ENCODE assay signal across 26 cellular contexts in genomic region chr16:75374388-75374787, GRCh38.
"Had no signal": no experiment of that assay in that cellular context is flagged by ENCODE, and none has a peak within 500 bp of the region (broad histone marks: within the 10 kb centered on the region; RNA-seq: fewer than 3 reads in every experiment).

No MANE protein-coding gene starts in this region.

- H3K4me3 ChIP-seq: colonic mucosa, esophagus squamous epithelium, gastrocnemius medialis, heart right ventricle, left lung, lower lobe of right lung, mucosa of descending colon had no signal

- H3K9me3 ChIP-seq: colonic mucosa, esophagus squamous epithelium, gastrocnemius medialis, heart right ventricle, left lung, lower lobe of right lung, mucosa of descending colon had no signal

- ATAC-seq: effector memory CD8-positive, alpha-beta T cell; esophagus mucosa; gastrocnemius medialis; heart right ventricle; left cardiac atrium; left lung; left ventricle myocardium superior; lower lobe of right lung; mucosa of descending colon had no signal

- H3K4me1 ChIP-seq: colonic mucosa, gastrocnemius medialis had no signal

- H3K27ac ChIP-seq: colonic mucosa, epithelial cell of prostate, esophagus squamous epithelium, gastrocnemius medialis, heart right ventricle, left lung, lower lobe of right lung had no signal

- H3K27me3 ChIP-seq: colonic mucosa, esophagus squamous epithelium, gastrocnemius medialis had no signal

- H3K36me3 ChIP-seq: colonic mucosa, esophagus squamous epithelium, gastrocnemius medialis, left lung, lower lobe of right lung had no signal

- DNase-seq: colonic mucosa; cortex of kidney; effector CD8-positive, alpha-beta T cell; effector memory CD8-positive, alpha-beta T cell; endodermal cell; erythroblast; esophagus squamous epithelium; foreskin fibroblast; foreskin melanocyte; gastrocnemius medialis; glutamatergic neuron; head of caudate nucleus; heart right ventricle; hippocampal formation; left cardiac atrium; left lung; left ventricle myocardium superior; lower lobe of right lung; mesenchymal stem cell; mucosa of descending colon; naive B cell had no signal

- FAIRE-seq: endometrium, islet of Langerhans, keratinocyte had no signal
